1 cellular context compared by ENCODE assay signal in genomic region chr1:23648576-23648975, GRCh38.
TF ChIP-seq lines count a peak whose summit lies in the region.

No MANE protein-coding gene starts in this region.

TF ChIP-seq in GM12878, 131 proteins besides CTCF, POLR2A, EP300 and RAD21 (continued from another document):
- TF ChIP-seq RELB (IDR thresholded peaks at IDR 0.05; ENCODE audit: low read depth) (no peak), YBX1 (IDR thresholded peaks at IDR 0.05) (no peak), CREM (IDR thresholded peaks at IDR 0.05; ENCODE audit: low read depth) (no peak)
TF ChIP-seq in GM12878: peak in this region for 0.
